22 cellular contexts compared by ENCODE assay signal in genomic region chr20:1672728-1673127, GRCh38. TPM values are rescaled to one million over a fixed set of nuclear protein-coding genes. Genes with fewer than 3 reads are reported as not detected.
DNase-seq lines count a peak whose midpoint lies in the region; ATAC-seq, FAIRE-seq and TF ChIP-seq lines count a peak whose summit lies in the region.
"Had no signal": no experiment of that assay in that cellular context is flagged by ENCODE, and none has a peak within 500 bp of the region (broad histone marks: within the 10 kb centered on the region; RNA-seq: fewer than 3 reads in every experiment).

No MANE protein-coding gene starts in this region.

- no peaks in the 10 kb centered on the region for H4K20me1 ChIP-seq in hepatocyte (ENCODE audit: insufficient read depth, poor library complexity, severe bottlenecking)
- H4K20me1 ChIP-seq: BLaER1 had no signal

- H3K27me3 ChIP-seq in hepatocyte = peaks cover 13% of the 10 kb centered on the region
- H3K27me3 ChIP-seq: BLaER1 had no signal

- WGBS in hepatocyte (ENCODE audit: low lambda C conversion rate, missing lambda C conversion rate) = 77% methylated on average over 3 of the region's 3 CpGs

- H3K9me3 Mint-ChIP-seq in activated T-cell treated with anti-CD3 and anti-CD28 coated beads, Interleukin-2, amount 50 U/mL, for 24 hours = peaks cover 8% of the 10 kb centered on the region
- H3K9me3 Mint-ChIP-seq in stimulated activated naive CD8-positive, alpha-beta T cell treated with anti-CD3 and anti-CD28 coated beads, Interleukin-15, amount 100 ng/mL, for 72 hours = peaks cover 8 to 26% of the 10 kb centered on the region in 2 donors

- peak overlapping the region; percentile 65 for H3K4me3 Mint-ChIP-seq in activated T-cell treated with anti-CD3 and anti-CD28 coated beads, Interleukin-2, amount 50 U/mL, for 24 hours
- H3K4me3 Mint-ChIP-seq in T-helper 17 cell = peak overlapping the region; percentile 60
- peak overlapping the region; percentile 80 to 85 for H3K4me3 Mint-ChIP-seq in stimulated activated naive CD8-positive, alpha-beta T cell treated with anti-CD3 and anti-CD28 coated beads, Interleukin-15, amount 100 ng/mL, for 72 hours
- H3K4me3 Mint-ChIP-seq: naive B cell had no signal

- no peak overlapping the region for H3K4me2 ChIP-seq in hepatocyte
- H3K4me2 ChIP-seq: BLaER1 had no signal

- H3K9me2 ChIP-seq in hepatocyte (replicated peaks; ENCODE audit: insufficient read depth) = no peaks in the 10 kb centered on the region

- no peaks in the 10 kb centered on the region for H3K27me3 Mint-ChIP-seq in activated T-cell treated with anti-CD3 and anti-CD28 coated beads, Interleukin-2, amount 50 U/mL, for 24 hours
- no peaks in the 10 kb centered on the region for H3K27me3 Mint-ChIP-seq in T-helper 17 cell
- no peaks in the 10 kb centered on the region for H3K27me3 Mint-ChIP-seq in stimulated activated naive CD8-positive, alpha-beta T cell treated with anti-CD3 and anti-CD28 coated beads, Interleukin-15, amount 100 ng/mL, for 72 hours

- no peak for FAIRE-seq in RCC 7860 (lab: Jason Lieb, UNC)
- FAIRE-seq: D721Med had no signal

- H2AFZ ChIP-seq in hepatocyte = no peak overlapping the region

- no peak for DNase-seq in activated T-cell treated with anti-CD3 and anti-CD28 coated beads, Interleukin-2, amount 50 U/mL, for 24 hours
- DNase-seq in activated T-cell treated with anti-CD3 and anti-CD28 coated beads, Interleukin-2, amount 50 U/mL, for 1 hour = no peak
- no peak for DNase-seq in T-helper 17 cell
- no peak for DNase-seq in stimulated activated naive CD8-positive, alpha-beta T cell treated with anti-CD3 and anti-CD28 coated beads, Interleukin-15, amount 100 ng/mL, for 72 hours
- DNase-seq in RPMI8226 = no peak
- DNase-seq in hepatocyte (ENCODE audit: low spot score) = no peak
- no peak for DNase-seq in RCC 7860 (ENCODE audit: low spot score)
- DNase-seq: dermis blood vessel endothelial cell; EL; heart right ventricle; left lung; MV-4-11; naive B cell; NCI-H1694; NCI-H526 treated with DMSO at 0.1 percent for 48 hours; stimulated activated CD4-positive, alpha-beta T cell treated with anti-CD3 and anti-CD28 coated beads, Interleukin-12 subunit alpha, Interleukin-12 subunit beta, amount 100 ng/mL, for 4 hours had no signal

- no peaks in the 10 kb centered on the region for H3K9me3 ChIP-seq in T-helper 17 cell (ENCODE audit: control insufficient read depth, low read length, poor library complexity, severe bottlenecking)
- no peaks in the 10 kb centered on the region for H3K9me3 ChIP-seq in hepatocyte (ENCODE audit: low read depth)
- H3K9me3 ChIP-seq: heart right ventricle, left lung had no signal

- peak overlapping the region; percentile 92 for H3K27ac ChIP-seq in angular gyrus (ENCODE audit: low read depth, low read length)
- no peak overlapping the region for H3K27ac ChIP-seq in hepatocyte
- H3K27ac ChIP-seq: BLaER1, left lung had no signal

- H3K36me3 Mint-ChIP-seq in activated T-cell treated with anti-CD3 and anti-CD28 coated beads, Interleukin-2, amount 50 U/mL, for 24 hours (ENCODE audit: low read depth) = peaks cover 58% of the 10 kb centered on the region
- H3K36me3 Mint-ChIP-seq in T-helper 17 cell (ENCODE audit: low read depth) = peaks cover 2% of the 10 kb centered on the region
- H3K36me3 Mint-ChIP-seq: naive B cell had no signal

- no peak for ATAC-seq in T-helper 17 cell
- ATAC-seq in stimulated activated naive CD8-positive, alpha-beta T cell treated with anti-CD3 and anti-CD28 coated beads, Interleukin-15, amount 100 ng/mL, for 72 hours = peak; percentile 57
- ATAC-seq: heart right ventricle, left lung had no signal

- H3K36me3 ChIP-seq in hepatocyte (replicated peaks; ENCODE audit: insufficient read depth, low read depth) = no peaks in the 10 kb centered on the region
- H3K36me3 ChIP-seq: BLaER1, heart right ventricle, left lung had no signal

- H3K27ac Mint-ChIP-seq in activated T-cell treated with anti-CD3 and anti-CD28 coated beads, Interleukin-2, amount 50 U/mL, for 24 hours = peak overlapping the region; percentile 91
- peak overlapping the region; percentile 91 for H3K27ac Mint-ChIP-seq in T-helper 17 cell
- H3K27ac Mint-ChIP-seq in stimulated activated naive CD8-positive, alpha-beta T cell treated with anti-CD3 and anti-CD28 coated beads, Interleukin-15, amount 100 ng/mL, for 72 hours = peak overlapping the region; percentile 95
- H3K27ac Mint-ChIP-seq: naive B cell had no signal

- H3K4me1 Mint-ChIP-seq in activated T-cell treated with anti-CD3 and anti-CD28 coated beads, Interleukin-2, amount 50 U/mL, for 24 hours (ENCODE audit: low read depth) = peaks cover 98% of the 10 kb centered on the region
- H3K4me1 Mint-ChIP-seq in T-helper 17 cell = peaks cover 64% of the 10 kb centered on the region
- peaks cover 100% of the 10 kb centered on the region for H3K4me1 Mint-ChIP-seq in stimulated activated naive CD8-positive, alpha-beta T cell treated with anti-CD3 and anti-CD28 coated beads, Interleukin-15, amount 100 ng/mL, for 72 hours

- H3K79me2 ChIP-seq in hepatocyte = no peaks in the 10 kb centered on the region

- H3K4me3 ChIP-seq in hepatocyte = no peak overlapping the region
- H3K4me3 ChIP-seq: BLaER1, heart right ventricle, left lung had no signal

- no peaks in the 10 kb centered on the region for H3K4me1 ChIP-seq in hepatocyte (ENCODE audit: insufficient read depth)
- H3K4me1 ChIP-seq: BLaER1, left lung had no signal

- no peak for TF ChIP-seq CTCF in hepatocyte (IDR thresholded peaks at IDR 0.05; ENCODE audit: poor library complexity)

RNA-seq across cellular contexts. Expression of gene SIRPG, which starts 15.1 kb away (rescaled TPM):
- total RNA-seq in T-helper 17 cell = 10 to 100 TPM; 45.3 to 47.5 TPM
- total RNA-seq in hepatocyte = not detected in 2 replicates
- polyA plus RNA-seq in hepatocyte = not detected in 2 replicates
- total RNA-seq: dermis blood vessel endothelial cell, H4, mesenteric fat pad, osteocyte had no signal

RNA-seq across cellular contexts. Expression of gene SIRPB1, which starts 52.9 kb away (rescaled TPM):
- total RNA-seq in T-helper 17 cell = 1 to 10 TPM; 4.4 to 4.6 TPM
- 0.12 and 0.97 TPM in 2 replicates for total RNA-seq in hepatocyte
- polyA plus RNA-seq in hepatocyte = 0.33 and 0.57 TPM in 2 replicates

Comparison
In these comparisons a context has a peak if more than half of its experiments do, and no peak if none do; other contexts are left out.
1. RNA of gene SIRPG, which starts 15.1 kb away (total RNA-seq): 45.3 to 47.5 TPM in T-helper 17 cell; not detected in hepatocyte; every median in the first group is over 10 times any median in the second.
2. Peak in every context shown above with its lines, with median percentiles within 50 percentile points of each other: H3K27ac Mint-ChIP-seq and H3K4me3 Mint-ChIP-seq.